Comparison of ENCODE assay signal across 7 cellular contexts in genomic region chr5:115634343-115635132, GRCh38. TPM values are rescaled to one million over a fixed set of nuclear protein-coding genes. Genes with fewer than 3 reads are reported as not detected.
DNase-seq lines count a peak whose midpoint lies in the region; ATAC-seq, FAIRE-seq and TF ChIP-seq lines count a peak whose summit lies in the region.

No MANE protein-coding gene starts in this region.

- RAD21 ChIA-PET in GM12878 (lab: Charles Lee; ENCODE audit: unreplicated experiment) = interaction anchor here (0.6 to 2.0 kb wide), 18 partner anchors 10 to 434 kb away, joined by 3 to 14 read pairs (median 3); partner anchors contain the start of genes AP3S1, ARL14EPL and ATG12

- CTCF ChIA-PET in GM12878 (lab: Yijun Ruan, JAX) = interaction anchor here (0.7 to 3.1 kb wide), 22 partner anchors 9 to 442 kb away, joined by 3 to 33 read pairs (median 4); partner anchors contain the start of gene TICAM2

- BruUV-seq in GM12878 (replicated peaks; lab: Mats Ljungman, UMichigan) = no TSS peak

- no peaks in the 10 kb centered on the region; the same call in 1 of the 2 replicates for H4K20me1 ChIP-seq in GM12878 (ENCODE audit: control insufficient read depth, insufficient read depth)

- 0% methylated on average over 8 of the region's 8 CpGs for WGBS in GM12878 (ENCODE audit: insufficient coverage, insufficient replicate concordance, low lambda C conversion rate, missing lambda C conversion rate)
- 4 to 5% methylated on average over 8 of the region's 8 CpGs for WGBS in sigmoid colon, 2 donors

- FAIRE-seq in GM12878 (lab: Jason Lieb, UNC) = peak; percentile 94

- peaks cover 18% of the 10 kb centered on the region for H3K4me1 ChIP-seq in GM12878 (ENCODE audit: control insufficient read depth, insufficient read depth, low read length)
- H3K4me1 ChIP-seq in sigmoid colon = peaks cover 0 to 5% (median 0%) of the 10 kb centered on the region in 4 donors

- no peak overlapping the region for H3K27ac ChIP-seq in GM12878 (ENCODE audit: control insufficient read depth, insufficient read depth)
- H3K27ac ChIP-seq in sigmoid colon = peak overlapping the region; percentile 41 to 70 (median 62)

- H3K36me3 ChIP-seq in GM12878 (ENCODE audit: control insufficient read depth in 2 of 2, insufficient read depth in 2 of 2, low read length in 1 of 2) = no peaks in the 10 kb centered on the region
- no peaks in the 10 kb centered on the region for H3K36me3 ChIP-seq in sigmoid colon

- H3K9me3 ChIP-seq in GM12878 (replicated peaks; ENCODE audit: control insufficient read depth, insufficient read depth, low read length) (no peaks in the 10 kb centered on the region), sigmoid colon (no peaks in the 10 kb centered on the region)

- H3K4me2 ChIP-seq in GM12878 (ENCODE audit: control insufficient read depth, insufficient read depth) = peak overlapping the region; percentile 86

- intact Hi-C loops in GM12878 (cut with micrococcal nuclease; ENCODE audit: unreplicated experiment) = loop anchor here (1.0 to 5.0 kb wide), 4 partner anchors 197 to 503 kb away; no protein-coding TSS in a partner anchor
- intact Hi-C loops in sigmoid colon (cut with DNase I) = loop anchor here (1.0 kb wide), 1 partner anchor 434 kb away; no protein-coding TSS in a partner anchor

- TF ChIP-seq POLR2A in GM12878 (IDR thresholded peaks at IDR 0.05; ENCODE audit: low read depth, low read length) (no peak), sigmoid colon (IDR thresholded peaks at IDR 0.05) (no peak)

- H3K4me3 ChIP-seq in GM12878 (peak overlapping the region; percentile 58), sigmoid colon (peak overlapping the region in 3 of 4 donors; percentile 26 to 40 (median 35))

- no peaks in the 10 kb centered on the region for H3K79me2 ChIP-seq in GM12878 (ENCODE audit: control insufficient read depth, insufficient read depth, low read length)

- SMC1A ChIA-PET in GM12878 (lab: Charles Lee; ENCODE audit: uncharacterized antibody, unreplicated experiment) = interaction anchor here (0.5 to 2.8 kb wide), 26 partner anchors 10 to 446 kb away, joined by 3 to 22 read pairs (median 4); partner anchors contain the start of genes ARL14EPL and ATG12

- ATAC-seq in GM18499 (IDR thresholded peaks at IDR 0.05; ENCODE audit: insufficient read depth, unreplicated experiment) (peak; percentile 35), HG02943 (IDR thresholded peaks at IDR 0.05; ENCODE audit: low read depth, unreplicated experiment) (peak; percentile 70), GM12878 (peak; percentile 86)

- POLR2A ChIA-PET in GM12878 (lab: Charles Lee) = interaction anchor here (0.6 to 0.8 kb wide), 3 partner anchors 10 to 478 kb away, joined by 3 read pairs; no protein-coding TSS in a partner anchor

- in situ Hi-C loops in GM12878 (cut with MboI) = no loop called here

- H2AFZ ChIP-seq in GM12878 (ENCODE audit: control insufficient read depth, low read depth, low read length) = no peak overlapping the region

- TF ChIP-seq EP300 in GM12878 (IDR thresholded peaks at IDR 0.05; ENCODE audit: borderline replicate concordance in 1 of 2, control insufficient read depth in 1 of 2, low read depth in 2 of 2, low read length in 2 of 2) (peak; percentile 7 to 25; a peak in 1 of 4 replicates), sigmoid colon (IDR thresholded peaks at IDR 0.05) (no peak)

- TF ChIP-seq CTCF in GM12878 (IDR thresholded peaks at IDR 0.05 in 2 of 3, conservative IDR thresholded peaks at IDR 0.05 in 1 of 3; ENCODE audit: control insufficient read depth in 2 of 3, extremely low read depth in 1 of 3, insufficient read depth in 1 of 3, low read depth in 3 of 3, low read length in 3 of 3) (peak; percentile 94 to 99 (median 96); a peak in 5 of 6 replicates), sigmoid colon (IDR thresholded peaks at IDR 0.05) (peak; percentile 75 to 91 (median 84))

- H3K27me3 ChIP-seq in GM12878 (replicated peaks in 1 of 2; ENCODE audit: control insufficient read depth in 2 of 2, insufficient read depth in 2 of 2, low read length in 1 of 2) (peaks cover 2 to 13% of the 10 kb centered on the region in 2 experiments; a peak in 2 of 4 replicates), sigmoid colon (no peaks in the 10 kb centered on the region)

- peak; percentile 99 for TF ChIP-seq RAD21 in GM12878 (IDR thresholded peaks at IDR 0.05; ENCODE audit: insufficient read depth, low read depth, low read length)

- peak; percentile 43 to 59 for DNase-seq in NCI-H187 (lab: John Stamatoyannopoulos, UW)
- peak; percentile 76 for DNase-seq in T-helper 9 cell
- DNase-seq in GM12878 (ENCODE audit: low read depth, low spot score) = peak; percentile 73
- peak; percentile 85 for DNase-seq in iPS DF 4.7 (ENCODE audit: extremely low read depth, low spot score)
- DNase-seq in sigmoid colon = peak; percentile 91

- no peak overlapping the region for H3K9ac ChIP-seq in GM12878 (ENCODE audit: control insufficient read depth, insufficient read depth, low read length)

TF ChIP-seq in GM12878, 131 proteins besides CTCF, POLR2A, EP300 and RAD21 (continues in another document):
- TF ChIP-seq GATAD2B (conservative IDR thresholded peaks at IDR 0.05; ENCODE audit: low read depth) (peak; percentile 27; the same call in 1 of the 2 replicates), TARDBP (IDR thresholded peaks at IDR 0.05; ENCODE audit: borderline replicate concordance) (0 out of 2 replicates have a peak, but pooled peaks have one; percentile 28), NFYA (IDR thresholded peaks at IDR 0.05; ENCODE audit: borderline replicate concordance, low read depth, low read length) (no peak), FOXK2 (IDR thresholded peaks at IDR 0.05) (no peak), MLLT1 (IDR thresholded peaks at IDR 0.05) (0 out of 2 replicates have a peak, but pooled peaks have one; percentile 34), NR2C2 (IDR thresholded peaks at IDR 0.05; ENCODE audit: borderline replicate concordance, control insufficient read depth, insufficient read length, low read depth) (no peak), ATF7 (IDR thresholded peaks at IDR 0.05; ENCODE audit: low read depth) (no peak; the same call in 1 of the 2 replicates)

RNA-seq across cellular contexts. Expression of gene TMED7, which starts 8.7 kb away (rescaled TPM):
- 43.2 and 44.6 TPM in 2 replicates for total RNA-seq in GM12878 (2013; cell fraction: nucleolus; rRNA removed)
- total RNA-seq in GM12878 (2014; rRNA removed) (21.9 and 28.3 TPM in 2 replicates), GM12878 (2014; rRNA removed; fragmentation: Illumina TruSeq; extraction: Trizol) (26.0 and 26.2 TPM in 2 replicates), GM12878 (2021) (35.6 and 37.0 TPM in 2 replicates), sigmoid colon (100 to 1,000 TPM in 1 of 4 donors, 10 to 100 TPM in 3; 80.8 to 104 (median 88.2) TPM)
- polyA plus RNA-seq in GM12878 (2011; ENCODE audit: low read depth) = 7.4 TPM
- polyA plus RNA-seq in GM12878 (2011; rRNA removed) (24.3 and 37.2 TPM in 2 replicates), GM12878 (2014; fragmentation: Illumina TruSeq; extraction: Trizol) (18.8 and 26.9 TPM in 2 replicates), GM12878 (2014; fragmentation: Nextera tagmentation; extraction: Ambion mirVana) (10 to 100 TPM in 1 of 2 experiments, 1 to 10 TPM in 1; 8.0 to 10.3 TPM), GM12878 (2014; rRNA removed) (26.0 and 37.3 TPM in 2 replicates), GM12878 (2016; fragmentation: Nextera tagmentation; extraction: Ambion mirVana) (10 to 100 TPM; 29.1 to 29.7 TPM), sigmoid colon (10 to 100 TPM; 10.8 to 28.9 (median 14.3) TPM)
- polyA plus RNA-seq in GM12878 (2011; cell fraction: cytosol; rRNA removed) = 17.2 and 25.6 TPM in 2 replicates
- 8.5 and 12.6 TPM in 2 replicates for polyA plus RNA-seq in GM12878 (2011; cell fraction: nucleus; rRNA removed)
- 17.9 and 23.0 TPM in 2 replicates for polyA plus RNA-seq in GM12878 (2012)
- 15.8 and 23.5 TPM in 2 replicates for polyA minus RNA-seq in GM12878 (2011; rRNA and poly(A)+ RNA removed)
- 10.3 and 13.8 TPM in 2 replicates for polyA minus RNA-seq in GM12878 (2011; cell fraction: cytosol; rRNA and poly(A)+ RNA removed)
- 13.1 and 22.6 TPM in 2 replicates for polyA minus RNA-seq in GM12878 (2011; cell fraction: nucleus; rRNA and poly(A)+ RNA removed)

RNA-seq across cellular contexts. Expression of gene TICAM2, which starts 32.3 kb away (rescaled TPM):
- 1.2 TPM in 2 replicates for total RNA-seq in GM12878 (2013; cell fraction: nucleolus; rRNA removed)
- total RNA-seq in GM12878 (2014; rRNA removed) (2.5 and 3.5 TPM in 2 replicates), GM12878 (2014; rRNA removed; fragmentation: Illumina TruSeq; extraction: Trizol) (5.9 and 6.3 TPM in 2 replicates), GM12878 (2021) (5.6 and 6.2 TPM in 2 replicates), sigmoid colon (1 to 10 TPM in 2 of 4 donors, under 1 TPM in 2; 0.95 to 3.9 (median 2.3) TPM)
- polyA plus RNA-seq in GM12878 (2011; ENCODE audit: low read depth) = 2.9 TPM
- polyA plus RNA-seq in GM12878 (2011; rRNA removed) (0.12 and 0.14 TPM in 2 replicates), GM12878 (2014; fragmentation: Illumina TruSeq; extraction: Trizol) (7.0 and 7.9 TPM in 2 replicates), GM12878 (2014; fragmentation: Nextera tagmentation; extraction: Ambion mirVana) (1 to 10 TPM; 1.8 to 2.3 TPM), GM12878 (2014; rRNA removed) (2.5 and 2.7 TPM in 2 replicates), GM12878 (2016; fragmentation: Nextera tagmentation; extraction: Ambion mirVana) (1 to 10 TPM; 3.3 to 4.3 TPM), sigmoid colon (1 to 10 TPM in 2 of 3 donors, not detected in 1; 1.9 to 2.1 TPM)
- 0.10 and 0.16 TPM in 2 replicates for polyA plus RNA-seq in GM12878 (2011; cell fraction: cytosol; rRNA removed)
- 0.13 and 0.31 TPM in 2 replicates for polyA plus RNA-seq in GM12878 (2011; cell fraction: nucleus; rRNA removed)
- polyA plus RNA-seq in GM12878 (2012) = 2.6 and 4.1 TPM in 2 replicates
- polyA minus RNA-seq in GM12878 (2011; rRNA and poly(A)+ RNA removed) = 0.05 TPM in 1 of 2 replicates, not detected in the other
- 0.31 and 0.40 TPM in 2 replicates for polyA minus RNA-seq in GM12878 (2011; cell fraction: cytosol; rRNA and poly(A)+ RNA removed)
- 0.97 and 1.1 TPM in 2 replicates for polyA minus RNA-seq in GM12878 (2011; cell fraction: nucleus; rRNA and poly(A)+ RNA removed)

Comparison
In these comparisons a context has a peak if more than half of its experiments do, and no peak if none do; other contexts are left out.
1. ATAC-seq: peak in every context shown above with its lines; median percentile 86 in GM12878; 70 in HG02943; 35 in GM18499.